23 cellular contexts compared by ENCODE assay signal in genomic region chr6:22673474-22673873, GRCh38.
"Had no signal": no experiment of that assay in that cellular context is flagged by ENCODE, and none has a peak within 500 bp of the region (broad histone marks: within the 10 kb centered on the region; RNA-seq: fewer than 3 reads in every experiment).

No MANE protein-coding gene starts in this region.

- H3K4me1 ChIP-seq: colonic mucosa, foreskin keratinocyte, neural progenitor cell, sigmoid colon, suprapubic skin, thyroid gland, uterus had no signal

- H3K27ac ChIP-seq: colonic mucosa, foreskin keratinocyte, neural progenitor cell, ovary, right atrium auricular region, sigmoid colon, suprapubic skin, thyroid gland, uterus had no signal

- H3K9ac ChIP-seq: neural progenitor cell had no signal

- H3K9me3 Mint-ChIP-seq: endodermal cell; naive thymus-derived CD8-positive, alpha-beta T cell; neural progenitor cell had no signal

- H2AFZ ChIP-seq: neural progenitor cell had no signal

- ATAC-seq: foreskin keratinocyte; left ventricle myocardium superior; naive thymus-derived CD8-positive, alpha-beta T cell; stimulated activated naive CD8-positive, alpha-beta T cell treated with anti-CD3 and anti-CD28 coated beads, Interleukin-15, Interleukin-2, amounts not matched to agents 100 U/mL and 50 U/mL, for 24 hours had no signal

- H3K9me3 ChIP-seq: colonic mucosa, ovary, right atrium auricular region, sigmoid colon, suprapubic skin, thyroid gland, uterus had no signal

- H3K4me3 Mint-ChIP-seq: endodermal cell; immature natural killer cell; naive thymus-derived CD8-positive, alpha-beta T cell; neural progenitor cell; type B pancreatic cell had no signal

- H3K27me3 ChIP-seq: colonic mucosa, foreskin keratinocyte, neural progenitor cell, ovary, right atrium auricular region, sigmoid colon, suprapubic skin, thyroid gland, uterus had no signal

- H3K36me3 Mint-ChIP-seq: immature natural killer cell; naive thymus-derived CD8-positive, alpha-beta T cell; type B pancreatic cell had no signal

- H3K4me3 ChIP-seq: colonic mucosa, neural progenitor cell, ovary, right atrium auricular region, sigmoid colon, smooth muscle cell, suprapubic skin, thyroid gland, uterus had no signal

- H3K36me3 ChIP-seq: colonic mucosa, neural progenitor cell, ovary, right atrium auricular region, sigmoid colon, suprapubic skin, thyroid gland, uterus had no signal

- H3K27me3 Mint-ChIP-seq: type B pancreatic cell had no signal

- H3K4me1 Mint-ChIP-seq: endodermal cell, immature natural killer cell, neural progenitor cell had no signal

- FAIRE-seq: endothelial cell of umbilical vein, keratinocyte had no signal

- H3K27ac Mint-ChIP-seq: endodermal cell; immature natural killer cell; naive thymus-derived CD8-positive, alpha-beta T cell; neural progenitor cell; type B pancreatic cell had no signal

- DNase-seq: colonic mucosa; dermis blood vessel endothelial cell; endodermal cell; erythroblast; foreskin keratinocyte; immature natural killer cell; left ventricle myocardium superior; mesendoderm; naive thymus-derived CD8-positive, alpha-beta T cell; nucleus accumbens; ovary; sigmoid colon; stimulated activated CD4-positive, alpha-beta T cell treated with anti-CD3 and anti-CD28 coated beads, Interleukin-2, amount 100 ng/mL, for 48 hours; stimulated activated naive CD8-positive, alpha-beta T cell treated with anti-CD3 and anti-CD28 coated beads, Interleukin-15, Interleukin-2, amounts not matched to agents 100 U/mL and 50 U/mL, for 24 hours; thyroid gland; uterus had no signal

- H3K4me2 ChIP-seq: neural progenitor cell, smooth muscle cell had no signal
